In genomic region chr16:57539072-57539796, GRCh38 we compare ENCODE assay signal across 9 cellular contexts. TPM values are rescaled to one million over a fixed set of nuclear protein-coding genes. Genes with fewer than 3 reads are reported as not detected.
DNase-seq lines count a peak whose midpoint lies in the region; ATAC-seq, FAIRE-seq and TF ChIP-seq lines count a peak whose summit lies in the region.
"Had no signal": no experiment of that assay in that cellular context is flagged by ENCODE, and none has a peak within 500 bp of the region (broad histone marks: within the 10 kb centered on the region; RNA-seq: fewer than 3 reads in every experiment).

No MANE protein-coding gene starts in this region.

- no peaks in the 10 kb centered on the region for H3K79me1 ChIP-seq in mesendoderm (ENCODE audit: low read length)

- no peak for FAIRE-seq in D721Med (lab: Jason Lieb, UNC)

- ATAC-seq in GM19372 (IDR thresholded peaks at IDR 0.05; ENCODE audit: low read depth, unreplicated experiment) (peak; percentile 32), HG03196 (IDR thresholded peaks at IDR 0.05; ENCODE audit: unreplicated experiment) (peak; percentile 33)

- CTCF ChIA-PET in CD4-positive, alpha-beta memory T cell (lab: Charles Lee; ENCODE audit: partially characterized antibody): interaction anchor here (1.4 kb wide), 1 partner anchor 16 kb away, joined by 3 read pairs; no protein-coding TSS in a partner anchor

- H3K4me2 ChIP-seq in mesendoderm (ENCODE audit: low read length): no peak overlapping the region

- H4K8ac ChIP-seq in mesendoderm (ENCODE audit: low read depth, low read length): no peak overlapping the region

- H3K56ac ChIP-seq in mesendoderm (ENCODE audit: low read length): no peak overlapping the region

- H3K4me3 ChIP-seq in CD4-positive, alpha-beta memory T cell (ENCODE audit: low read length in 2 of 2): no peak overlapping the region
- H3K4me3 ChIP-seq in mesendoderm (ENCODE audit: low read length): no peak overlapping the region

- no peak overlapping the region for H3K18ac ChIP-seq in mesendoderm (ENCODE audit: low read length)

- no peak overlapping the region for H2AK5ac ChIP-seq in mesendoderm (ENCODE audit: low read length)

- no peaks in the 10 kb centered on the region for H3K27me3 ChIP-seq in CD4-positive, alpha-beta memory T cell (ENCODE audit: insufficient read depth, low read length)
- H3K27me3 ChIP-seq in mesendoderm (ENCODE audit: insufficient read depth, low read length, poor library complexity): no peaks in the 10 kb centered on the region

- H3K9me3 Mint-ChIP-seq in CD4-positive, alpha-beta memory T cell: peaks cover 0 to 2% (median 0%) of the 10 kb centered on the region in 8 donors

- no peak overlapping the region for H3K9ac ChIP-seq in mesendoderm (ENCODE audit: low read length)

- no peak for TF ChIP-seq CTCF in D721Med (IDR thresholded peaks at IDR 0.05; ENCODE audit: insufficient read depth, missing control alignments)

- H4K5ac ChIP-seq in mesendoderm (ENCODE audit: low read length): no peak overlapping the region

- intact Hi-C loops in CD4-positive, alpha-beta memory T cell (cut with micrococcal nuclease): loop anchor here (5.0 kb wide), 1 partner anchor 122 kb away; no protein-coding TSS in a partner anchor

- WGBS in mesendoderm (ENCODE audit: extremely low coverage, insufficient coverage, low lambda C conversion rate): no CpG with 5 or more reads among the region's 10 CpGs

- no peaks in the 10 kb centered on the region for H3K36me3 ChIP-seq in CD4-positive, alpha-beta memory T cell (ENCODE audit: insufficient read depth, low read length)
- H3K36me3 ChIP-seq in mesendoderm (ENCODE audit: control insufficient read depth, insufficient read depth, low read length): no peaks in the 10 kb centered on the region

- peaks cover 0 to 2% of the 10 kb centered on the region in 2 donors for H3K36me3 Mint-ChIP-seq in CD4-positive, alpha-beta memory T cell

- POLR2A ChIA-PET in CD4-positive, alpha-beta memory T cell (lab: Charles Lee; ENCODE audit: partially characterized antibody): interaction anchor here (1.2 to 1.3 kb wide), 2 partner anchors 9 to 197 kb away, joined by 3 to 4 read pairs; no protein-coding TSS in a partner anchor

- no peaks in the 10 kb centered on the region for H3K79me2 ChIP-seq in mesendoderm (ENCODE audit: control insufficient read depth, insufficient read depth, low read length)

- peak overlapping the region; percentile 92 for H3K27ac ChIP-seq in CD4-positive, alpha-beta memory T cell (ENCODE audit: low read depth, low read length)
- H3K27ac ChIP-seq in mesendoderm (ENCODE audit: low read depth, low read length): no peak overlapping the region

- no peaks in the 10 kb centered on the region for H3K9me3 ChIP-seq in CD4-positive, alpha-beta memory T cell (ENCODE audit: control insufficient read depth in 1 of 2, low read length in 2 of 2)

- no peak overlapping the region for H3K23ac ChIP-seq in mesendoderm (ENCODE audit: low read length)

- H3K27ac Mint-ChIP-seq in CD4-positive, alpha-beta memory T cell: peak overlapping the region; percentile 86 to 97 (median 93)

- H3K4me3 Mint-ChIP-seq in CD4-positive, alpha-beta memory T cell: peak overlapping the region in 7 of 8 donors; percentile 19 to 89 (median 79)

- H3K4me1 ChIP-seq in CD4-positive, alpha-beta memory T cell (ENCODE audit: insufficient read depth, low read length): peaks cover 67% of the 10 kb centered on the region
- no peaks in the 10 kb centered on the region for H3K4me1 ChIP-seq in mesendoderm (ENCODE audit: control insufficient read depth, low read depth, low read length)

- H2BK120ac ChIP-seq in mesendoderm (ENCODE audit: low read depth, low read length): no peak overlapping the region

- H2BK5ac ChIP-seq in mesendoderm (ENCODE audit: low read length): no peak overlapping the region

- no peaks in the 10 kb centered on the region for H3K27me3 Mint-ChIP-seq in CD4-positive, alpha-beta memory T cell

- H3K4ac ChIP-seq in mesendoderm (ENCODE audit: low read depth, low read length): no peak overlapping the region

- H3K4me1 Mint-ChIP-seq in CD4-positive, alpha-beta memory T cell: peaks cover 39 to 70% (median 55%) of the 10 kb centered on the region in 4 donors

- H2BK15ac ChIP-seq in mesendoderm (replicated peaks; ENCODE audit: low read depth): no peak overlapping the region

- DNase-seq in CD4-positive, alpha-beta memory T cell: no peak
- DNase-seq in activated CD8-positive, alpha-beta memory T cell treated with anti-CD3 and anti-CD28 coated beads, Interleukin-2, amount 50 U/mL, for 48 hours: peak; percentile 46
- DNase-seq in HK-2 (ENCODE audit: unreplicated experiment) (no peak), mesendoderm (no peak), D721Med (ENCODE audit: insufficient read length, low spot score) (no peak), anterior cingulate cortex (lab: John Stamatoyannopoulos, UW) (no peak)
- DNase-seq: islet precursor cell had no signal

RNA-seq across cellular contexts. Expression of gene CCDC102A, which starts 2.9 kb away (rescaled TPM):
- total RNA-seq in CD4-positive, alpha-beta memory T cell: 1 to 10 TPM; 4.7 to 5.4 TPM
- polyA plus RNA-seq in CD4-positive, alpha-beta memory T cell: 1 to 10 TPM; 1.2 to 9.9 TPM
- 2.0 TPM for polyA plus RNA-seq in mesendoderm (2013, experiment 1 of 2)
- polyA plus RNA-seq in mesendoderm (2013, experiment 2 of 2): 1.8 TPM

RNA-seq across cellular contexts. Expression of gene ADGRG5, which starts 3.2 kb away (rescaled TPM):
- total RNA-seq in CD4-positive, alpha-beta memory T cell: 1 to 10 TPM; 1.5 to 3.0 TPM
- polyA plus RNA-seq in CD4-positive, alpha-beta memory T cell: 1 to 10 TPM; 2.3 to 3.8 TPM
- 2.9 TPM for polyA plus RNA-seq in mesendoderm (2013, experiment 1 of 2)
- 3.0 TPM for polyA plus RNA-seq in mesendoderm (2013, experiment 2 of 2)

RNA-seq across cellular contexts. Expression of gene DOK4, which starts 52.9 kb away (rescaled TPM):
- 1 to 10 TPM; 2.8 to 3.0 TPM for total RNA-seq in CD4-positive, alpha-beta memory T cell
- 1 to 10 TPM; 1.7 to 2.7 TPM for polyA plus RNA-seq in CD4-positive, alpha-beta memory T cell
- 7.1 TPM for polyA plus RNA-seq in mesendoderm (2013, experiment 1 of 2)
- 6.5 TPM for polyA plus RNA-seq in mesendoderm (2013, experiment 2 of 2)
